ENCODE assay signal across 5 cellular contexts in the genomic region with DNA sequence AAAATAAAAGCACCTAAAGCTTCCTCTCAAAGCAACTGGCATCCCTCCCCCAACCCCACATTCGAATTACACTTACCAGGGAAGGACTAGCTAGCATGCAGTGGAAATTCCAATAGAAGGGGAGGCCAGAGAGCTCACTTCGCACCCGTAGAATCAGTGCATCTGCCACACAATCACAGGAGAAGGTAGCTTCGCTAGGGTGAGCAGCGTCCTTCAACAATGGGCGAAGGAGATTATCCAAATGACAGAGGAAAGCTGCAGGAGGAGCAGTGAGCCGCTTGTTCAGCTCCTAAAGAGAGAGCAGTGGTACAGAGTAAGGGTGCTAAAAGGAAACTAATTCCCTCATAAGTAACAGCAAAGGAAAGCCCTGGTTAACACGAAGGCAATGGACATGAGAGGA. TPM values are rescaled to one million over a fixed set of nuclear protein-coding genes. Genes with fewer than 3 reads are reported as not detected.
"Had no signal": no experiment of that assay in that cellular context is flagged by ENCODE, and none has a peak within 500 bp of the region (broad histone marks: within the 10 kb centered on the region; RNA-seq: fewer than 3 reads in every experiment).

No MANE protein-coding gene starts in this region.

- H3K27me3 Mint-ChIP-seq: IgD-negative memory B cell had no signal

- DNase-seq: GOT3, H7, HCEC 1CT, KBM-7 had no signal

- H3K9me3 Mint-ChIP-seq: IgD-negative memory B cell had no signal

- H3K27ac Mint-ChIP-seq: IgD-negative memory B cell had no signal

RNA-seq across cellular contexts. Expression of a gene that starts 12.4 kb away (rescaled TPM):
- total RNA-seq: H7 had no signal
